Comparison of ENCODE assay signal across 14 cellular contexts in the genomic region with DNA sequence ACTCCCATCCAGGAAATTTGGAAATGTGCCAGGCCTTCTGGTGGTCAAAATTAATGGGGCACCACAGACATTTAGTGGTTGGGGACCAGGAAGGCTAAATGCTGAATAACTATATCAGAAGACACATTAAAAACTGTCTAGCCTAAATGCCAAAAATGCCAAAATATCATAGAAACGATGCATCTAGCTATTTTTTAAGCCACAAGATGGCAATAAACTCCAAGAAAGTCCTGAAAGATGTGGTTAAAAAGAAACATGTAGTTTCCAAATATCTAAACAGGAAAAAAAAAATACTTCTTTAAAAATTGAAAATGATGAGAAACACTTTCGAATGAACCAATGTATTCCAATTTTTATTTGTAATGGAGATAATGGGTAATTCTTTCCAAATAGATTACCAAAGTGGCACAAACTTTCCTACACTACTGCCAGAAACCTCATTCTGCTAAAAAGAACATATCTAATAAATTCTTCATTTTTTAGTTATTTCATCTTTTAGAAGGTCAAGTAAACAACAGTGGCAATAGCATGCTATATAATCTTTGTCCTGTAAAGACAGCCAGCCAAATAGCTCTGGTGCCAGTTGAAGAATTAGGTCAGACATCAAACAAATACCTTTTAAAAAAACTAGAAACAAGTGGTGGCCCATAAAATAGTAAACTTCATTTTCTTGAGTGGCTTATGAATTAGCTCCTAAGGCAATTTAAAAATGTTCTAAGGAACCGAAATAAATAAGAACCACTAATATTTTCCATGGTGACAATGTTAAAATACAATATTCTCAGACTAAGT. TPM values are rescaled to one million over a fixed set of nuclear protein-coding genes. Genes with fewer than 3 reads are reported as not detected.
DNase-seq lines count a peak whose midpoint lies in the region; ATAC-seq and TF ChIP-seq lines count a peak whose summit lies in the region.
"Had no signal": no experiment of that assay in that cellular context is flagged by ENCODE, and none has a peak within 500 bp of the region (broad histone marks: within the 10 kb centered on the region; RNA-seq: fewer than 3 reads in every experiment).

No MANE protein-coding gene starts in this region.

- no peaks in the 10 kb centered on the region for H3K27me3 ChIP-seq in PC-3 (ENCODE audit: low read length)
- H3K27me3 ChIP-seq in fibroblast of lung (ENCODE audit: control insufficient read depth, insufficient read depth, low read length) = no peaks in the 10 kb centered on the region
- H3K27me3 ChIP-seq in thoracic aorta (replicated peaks; ENCODE audit: insufficient read depth) = no peaks in the 10 kb centered on the region

- no peaks in the 10 kb centered on the region for H3K4me1 ChIP-seq in PC-3 (ENCODE audit: insufficient read depth, low read length)
- no peaks in the 10 kb centered on the region for H3K4me1 ChIP-seq in fibroblast of lung (ENCODE audit: control insufficient read depth, extremely low read depth, insufficient read depth, low read length)
- peaks cover 4 to 20% of the 10 kb centered on the region in 2 donors for H3K4me1 ChIP-seq in thoracic aorta (ENCODE audit: control insufficient read depth in 1 of 2, low read depth in 2 of 2)
- H3K4me1 ChIP-seq: HAP-1 had no signal

- H3K27ac ChIP-seq in PC-3 (ENCODE audit: low read length) (no peak overlapping the region), fibroblast of lung (ENCODE audit: insufficient read depth, low read length) (no peak overlapping the region), thoracic aorta (peak overlapping the region in 1 of 2 donors; percentile 1)

- BruUV-seq in PC-3 (replicated peaks; lab: Mats Ljungman, UMichigan) = no TSS peak

- intact Hi-C loops in PC-3 (cut with micrococcal nuclease) = loop anchor here (1.0 kb wide), 2 partner anchors 138 to 340 kb away; no protein-coding TSS in a partner anchor

- POLR2A ChIA-PET in PC-3 (lab: Charles Lee; ENCODE audit: unreplicated experiment) = interaction anchor here (0.7 to 0.8 kb wide), 2 partner anchors 123 to 668 kb away, joined by 3 to 4 read pairs; no protein-coding TSS in a partner anchor

- no peaks in the 10 kb centered on the region for H3K9me3 ChIP-seq in PC-3 (ENCODE audit: low read length)
- H3K9me3 ChIP-seq in fibroblast of lung (ENCODE audit: control insufficient read depth, insufficient read depth, low read depth, low read length) = no peaks in the 10 kb centered on the region
- H3K9me3 ChIP-seq in thoracic aorta = no peaks in the 10 kb centered on the region
- H3K9me3 ChIP-seq: HAP-1 had no signal

- no peaks in the 10 kb centered on the region for H3F3A ChIP-seq in PC-3 (ENCODE audit: low read length, unreplicated experiment)

- CTCF ChIA-PET in PC-3 (lab: Charles Lee) = interaction anchor here (0.5 to 1.0 kb wide), 6 partner anchors 10 to 399 kb away, joined by 3 to 4 read pairs (median 3); no protein-coding TSS in a partner anchor

- H3K9ac ChIP-seq in PC-3 (ENCODE audit: low read length) (no peak overlapping the region), fibroblast of lung (ENCODE audit: insufficient read depth, low read length) (no peak overlapping the region)

- no peaks in the 10 kb centered on the region for H3K79me2 ChIP-seq in PC-3 (ENCODE audit: low read length)
- H3K79me2 ChIP-seq in fibroblast of lung (ENCODE audit: control insufficient read depth, insufficient read depth, low read length) = no peaks in the 10 kb centered on the region

- ATAC-seq in PC-3 = no peak
- no peak for ATAC-seq in thoracic aorta (ENCODE audit: insufficient number of reproducible peaks, low FRiP score, low read depth)
- ATAC-seq in GM21723 (IDR thresholded peaks at IDR 0.05; ENCODE audit: unreplicated experiment) = no peak
- ATAC-seq in GM21390 (IDR thresholded peaks at IDR 0.05; ENCODE audit: unreplicated experiment) = no peak

- H2AFZ ChIP-seq in PC-3 (ENCODE audit: low read length) (no peak overlapping the region), fibroblast of lung (ENCODE audit: low read length) (no peak overlapping the region)

- peaks cover 42% of the 10 kb centered on the region; the same call in 1 of the 2 replicates for H3K36me3 ChIP-seq in PC-3 (ENCODE audit: low read depth, low read length)
- H3K36me3 ChIP-seq in fibroblast of lung (ENCODE audit: control insufficient read depth, insufficient read depth, low read length) = peaks cover 2% of the 10 kb centered on the region
- H3K36me3 ChIP-seq in thoracic aorta = peaks cover 6% of the 10 kb centered on the region

- H4K20me1 ChIP-seq in PC-3 (ENCODE audit: low read length) (no peaks in the 10 kb centered on the region), fibroblast of lung (ENCODE audit: control insufficient read depth, extremely low read depth, insufficient read depth, low read length) (no peaks in the 10 kb centered on the region)

- TF ChIP-seq CTCF in PC-3 (conservative IDR thresholded peaks at IDR 0.05; ENCODE audit: low read depth, low read length) (peak; percentile 48), fibroblast of lung (conservative IDR thresholded peaks at IDR 0.05 in 1 of 2, IDR thresholded peaks at IDR 0.05 in 1 of 2; ENCODE audit: low read depth in 1 of 2, low read length in 2 of 2) (peak; percentile 7 to 32), thoracic aorta (IDR thresholded peaks at IDR 0.05) (peak; percentile 39)

- H3K4me3 ChIP-seq in PC-3 (ENCODE audit: low read length) (no peak overlapping the region), fibroblast of lung (replicated peaks in 1 of 4; ENCODE audit: control extremely low read depth in 1 of 4, insufficient read depth in 1 of 4, low read depth in 3 of 4, low read length in 4 of 4) (no peak overlapping the region), thoracic aorta (no peak overlapping the region)
- H3K4me3 ChIP-seq: HAP-1 had no signal

- H3K9me2 ChIP-seq in PC-3 (replicated peaks; ENCODE audit: low read length) = no peaks in the 10 kb centered on the region

- no peak overlapping the region for H3K4me2 ChIP-seq in PC-3 (ENCODE audit: low read length)
- no peak overlapping the region for H3K4me2 ChIP-seq in fibroblast of lung (ENCODE audit: extremely low read depth, insufficient read depth, low read length)

- peak; percentile 12 for DNase-seq in NCI-H2171 treated with DMSO at 0.1 percent for 48 hours (lab: John Stamatoyannopoulos, UW)
- DNase-seq in NCI-H2171 (lab: John Stamatoyannopoulos, UW) = no peak
- no peak for DNase-seq in PC-3
- DNase-seq in fibroblast of lung (ENCODE audit: low read depth in 2 of 2) = peak; percentile 4 to 41
- no peak for DNase-seq in thoracic aorta (ENCODE audit: low spot score)
- no peak for DNase-seq in SIG-M5 (lab: John Stamatoyannopoulos, UW)
- DNase-seq: foreskin melanocyte; Karpas-422; NK-92 treated with Interleukin-12 subunit alpha and Interleukin-12 subunit beta, amount 100 ng/mL, for 24 hours; T-helper 9 cell had no signal

RNA-seq across cellular contexts. Expression of a gene that starts 19.7 kb away (rescaled TPM):
- total RNA-seq in PC-3 (2014; rRNA removed) (40.9 and 62.6 TPM in 2 replicates), fibroblast of lung (54.7 and 94.8 TPM in 2 replicates), thoracic aorta (10 to 100 TPM; 38.8 to 67.8 TPM)
- polyA plus RNA-seq in fibroblast of lung = 29.4 and 35.2 TPM in 2 replicates
- polyA plus RNA-seq in fibroblast of lung (2012) = 16.1 and 18.6 TPM in 2 replicates
- polyA minus RNA-seq in fibroblast of lung (ENCODE audit: low replicate concordance) = 23.2 and 46.3 TPM in 2 replicates

RNA-seq across cellular contexts. Expression of a gene that starts 50.6 kb away (rescaled TPM):
- total RNA-seq in PC-3 (2014; rRNA removed) (not detected in 2 replicates), fibroblast of lung (not detected in 2 replicates), thoracic aorta (not detected)
- not detected in 2 replicates for polyA plus RNA-seq in fibroblast of lung
- not detected in 2 replicates for polyA plus RNA-seq in fibroblast of lung (2012)
- polyA minus RNA-seq in fibroblast of lung (ENCODE audit: low replicate concordance) = not detected in 2 replicates
- total RNA-seq: progenitor cell of endocrine pancreas had no signal

RNA-seq across cellular contexts. Expression of a gene that starts 57.2 kb away (rescaled TPM):
- 6.9 and 8.7 TPM in 2 replicates for total RNA-seq in PC-3 (2014; rRNA removed)
- total RNA-seq in fibroblast of lung = 740 and 941 TPM in 2 replicates
- 354 and 918 TPM in 2 replicates for polyA plus RNA-seq in fibroblast of lung
- polyA plus RNA-seq in fibroblast of lung (2012) = 275 and 722 TPM in 2 replicates
- polyA minus RNA-seq in fibroblast of lung (ENCODE audit: low replicate concordance) = 762 and 1,261 TPM in 2 replicates
- 100 to 1,000 TPM; 483 to 563 TPM for total RNA-seq in thoracic aorta

Comparison
In these comparisons a context has a peak if more than half of its experiments do, and no peak if none do; other contexts are left out.
1. DNase-seq: peak in NCI-H2171 treated with DMSO at 0.1 percent for 48 hours (single experiment) and fibroblast of lung (2 of 2); none in NCI-H2171 (single experiment), PC-3 (single experiment), thoracic aorta (single experiment) and SIG-M5 (single experiment).
2. RNA of a gene that starts 57.2 kb away (total RNA-seq): 740 to 941 TPM in fibroblast of lung and 483 to 563 TPM in thoracic aorta; 6.9 to 8.7 TPM in PC-3; every median in the first group is over 10 times any median in the second.
3. Peak in every context shown above with its lines, with median percentiles within 50 percentile points of each other: CTCF ChIP-seq.